1 cellular context compared by ENCODE assay signal in the genomic region with DNA sequence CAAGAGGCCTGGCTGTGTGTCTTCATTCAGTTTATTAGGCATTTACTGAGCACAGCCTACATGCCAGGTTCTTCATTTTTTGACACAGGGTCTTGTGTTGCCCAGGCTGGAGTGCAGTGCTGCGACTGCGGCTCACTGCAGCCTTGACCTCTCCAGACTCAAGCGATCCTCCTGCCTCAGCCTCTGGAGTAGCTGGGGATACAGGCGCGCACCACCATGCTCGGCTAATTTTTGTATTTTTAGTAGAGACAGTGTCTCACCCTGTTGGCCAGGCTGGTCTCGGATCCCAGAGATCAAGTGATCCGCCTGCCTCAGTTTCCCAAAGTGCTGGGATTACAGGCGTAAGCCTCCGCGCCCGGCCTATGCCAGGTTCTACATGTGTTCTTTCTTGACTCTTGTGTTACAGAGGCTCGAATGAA.
A peak's percentile ranks its signal among the peaks of the same experiment; 100 is the strongest.
TF ChIP-seq lines count a peak whose summit lies in the region.

No MANE protein-coding gene starts in this region.

TF ChIP-seq in A549, 52 proteins besides CTCF, POLR2A, EP300 and RAD21 (continued from another document):
- TF ChIP-seq, protein P1, sequence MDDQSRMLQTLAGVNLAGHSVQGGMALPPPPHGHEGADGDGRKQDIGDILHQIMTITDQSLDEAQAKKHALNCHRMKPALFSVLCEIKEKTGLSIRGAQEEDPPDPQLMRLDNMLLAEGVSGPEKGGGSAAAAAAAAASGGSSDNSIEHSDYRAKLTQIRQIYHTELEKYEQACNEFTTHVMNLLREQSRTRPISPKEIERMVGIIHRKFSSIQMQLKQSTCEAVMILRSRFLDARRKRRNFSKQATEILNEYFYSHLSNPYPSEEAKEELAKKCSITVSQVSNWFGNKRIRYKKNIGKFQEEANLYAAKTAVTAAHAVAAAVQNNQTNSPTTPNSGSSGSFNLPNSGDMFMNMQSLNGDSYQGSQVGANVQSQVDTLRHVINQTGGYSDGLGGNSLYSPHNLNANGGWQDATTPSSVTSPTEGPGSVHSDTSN (IDR thresholded peaks at IDR 0.05) = no peak
- TF ChIP-seq MYC (IDR thresholded peaks at IDR 0.05; ENCODE audit: borderline replicate concordance, low read length) (no peak), RFX5 (IDR thresholded peaks at IDR 0.05) (no peak)
- TF ChIP-seq, protein P2, sequence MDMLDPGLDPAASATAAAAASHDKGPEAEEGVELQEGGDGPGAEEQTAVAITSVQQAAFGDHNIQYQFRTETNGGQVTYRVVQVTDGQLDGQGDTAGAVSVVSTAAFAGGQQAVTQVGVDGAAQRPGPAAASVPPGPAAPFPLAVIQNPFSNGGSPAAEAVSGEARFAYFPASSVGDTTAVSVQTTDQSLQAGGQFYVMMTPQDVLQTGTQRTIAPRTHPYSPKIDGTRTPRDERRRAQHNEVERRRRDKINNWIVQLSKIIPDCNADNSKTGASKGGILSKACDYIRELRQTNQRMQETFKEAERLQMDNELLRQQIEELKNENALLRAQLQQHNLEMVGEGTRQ (IDR thresholded peaks at IDR 0.05) = peak; percentile 64
- TF ChIP-seq, protein P3, sequence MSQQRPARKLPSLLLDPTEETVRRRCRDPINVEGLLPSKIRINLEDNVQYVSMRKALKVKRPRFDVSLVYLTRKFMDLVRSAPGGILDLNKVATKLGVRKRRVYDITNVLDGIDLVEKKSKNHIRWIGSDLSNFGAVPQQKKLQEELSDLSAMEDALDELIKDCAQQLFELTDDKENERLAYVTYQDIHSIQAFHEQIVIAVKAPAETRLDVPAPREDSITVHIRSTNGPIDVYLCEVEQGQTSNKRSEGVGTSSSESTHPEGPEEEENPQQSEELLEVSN (IDR thresholded peaks at IDR 0.05; ENCODE audit: borderline replicate concordance, low read depth) = no peak
